Comparison of ENCODE assay signal across 18 cellular contexts in the genomic region with DNA sequence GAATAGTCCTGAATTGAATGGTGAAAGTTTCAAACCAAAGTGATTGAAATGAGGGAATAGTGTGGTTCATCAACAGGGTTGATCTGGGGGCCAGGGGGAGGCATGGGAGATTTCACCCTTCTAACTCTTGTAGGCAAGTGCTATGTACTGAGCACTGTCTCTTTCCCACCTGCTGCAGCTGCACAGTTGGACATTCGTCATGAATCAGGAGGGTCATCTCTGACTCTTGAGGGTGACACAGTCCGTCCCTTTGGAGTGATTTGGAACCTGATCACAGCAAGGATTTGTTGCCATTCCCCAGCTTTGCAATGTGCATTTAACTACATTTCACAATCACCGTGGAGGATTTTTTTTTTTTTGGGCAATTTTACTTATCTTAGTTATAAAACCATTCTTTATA.
A peak's percentile ranks its signal among the peaks of the same experiment; 100 is the strongest.
DNase-seq lines count a peak whose midpoint lies in the region; ATAC-seq and TF ChIP-seq lines count a peak whose summit lies in the region.
"Had no signal": no experiment of that assay in that cellular context is flagged by ENCODE, and none has a peak within 500 bp of the region (broad histone marks: within the 10 kb centered on the region; RNA-seq: fewer than 3 reads in every experiment).

No MANE protein-coding gene starts in this region.

- peaks cover 0 to 19% (median 0%) of the 10 kb centered on the region in 9 donors for H3K36me3 ChIP-seq in heart right ventricle
- peaks cover 0 to 5% of the 10 kb centered on the region in 2 experiments for H3K36me3 ChIP-seq in mesenchymal stem cell (ENCODE audit: control insufficient read depth in 1 of 2, insufficient read depth in 2 of 2, low read depth in 1 of 2, low read length in 2 of 2)
- H3K36me3 ChIP-seq in tibial artery: peaks cover 0 to 3% (median 1%) of the 10 kb centered on the region in 3 donors

- H4K91ac ChIP-seq in mesenchymal stem cell (ENCODE audit: low read length): peak overlapping the region; percentile 18

- no peaks in the 10 kb centered on the region for H3K79me1 ChIP-seq in mesenchymal stem cell (replicated peaks; ENCODE audit: low read length, poor library complexity, severe bottlenecking)

- no peak overlapping the region for H2BK15ac ChIP-seq in mesenchymal stem cell (ENCODE audit: low read depth, poor library complexity, severe bottlenecking)

- H3K9me3 ChIP-seq in heart right ventricle (no peaks in the 10 kb centered on the region), mesenchymal stem cell (ENCODE audit: control insufficient read depth, low read length) (no peaks in the 10 kb centered on the region), tibial artery (no peaks in the 10 kb centered on the region)
- H3K9me3 ChIP-seq: upper lobe of right lung had no signal

- no peak overlapping the region for H3K14ac ChIP-seq in mesenchymal stem cell (ENCODE audit: low read length in 2 of 2)

- H2AK5ac ChIP-seq in mesenchymal stem cell (ENCODE audit: low read length, severe bottlenecking): no peak overlapping the region

- no peak overlapping the region for H3K4me2 ChIP-seq in mesenchymal stem cell (ENCODE audit: low read length, poor library complexity, severe bottlenecking)

- peak overlapping the region in 9 of 10 donors; percentile 36 to 81 (median 62) for H3K27ac ChIP-seq in heart right ventricle
- H3K27ac ChIP-seq in mesenchymal stem cell (ENCODE audit: low read length, poor library complexity, severe bottlenecking): no peak overlapping the region
- H3K27ac ChIP-seq in tibial artery: peak overlapping the region; percentile 64 to 72

- peak overlapping the region; percentile 62 for H2BK5ac ChIP-seq in mesenchymal stem cell (ENCODE audit: low read depth, low read length, poor library complexity, severe bottlenecking)

- no peak overlapping the region for H3K18ac ChIP-seq in mesenchymal stem cell (ENCODE audit: low read depth in 1 of 2, low read length in 2 of 2)

- no peak overlapping the region for H4K8ac ChIP-seq in mesenchymal stem cell (ENCODE audit: low read length)

- H3K4me1 ChIP-seq in heart right ventricle (peaks cover 0 to 40% (median 21%) of the 10 kb centered on the region in 9 donors), mesenchymal stem cell (ENCODE audit: control insufficient read depth, insufficient read depth, low read depth, low read length) (no peaks in the 10 kb centered on the region), tibial artery (peaks cover 0 to 42% (median 27%) of the 10 kb centered on the region in 4 donors)

- H3K27me3 ChIP-seq in heart right ventricle: no peaks in the 10 kb centered on the region
- no peaks in the 10 kb centered on the region for H3K27me3 ChIP-seq in mesenchymal stem cell (ENCODE audit: control insufficient read depth in 1 of 2, insufficient read depth in 1 of 2, low read length in 2 of 2)
- H3K27me3 ChIP-seq in tibial artery: no peaks in the 10 kb centered on the region
- H3K27me3 ChIP-seq: upper lobe of right lung had no signal

- peak overlapping the region in 1 of 2 experiments; percentile 51 for H3K4ac ChIP-seq in mesenchymal stem cell (ENCODE audit: low read depth in 1 of 2, low read length in 2 of 2)

- WGBS in heart right ventricle, 2 donors: 62 to 64% methylated on average over 3 of the region's 3 CpGs
- 77% methylated on average over 2 of the region's 3 CpGs for WGBS in mesenchymal stem cell

- H2BK120ac ChIP-seq in mesenchymal stem cell (ENCODE audit: low read depth, low read length): no peak overlapping the region

- TF ChIP-seq CTCF in heart right ventricle (IDR thresholded peaks at IDR 0.05) (no peak), tibial artery (IDR thresholded peaks at IDR 0.05) (no peak)

- intact Hi-C loops in heart right ventricle (cut with DNase I): loop anchor here in 1 of 10 donors (10.0 kb wide), 1 partner anchor 125 kb away; no protein-coding TSS in a partner anchor
- intact Hi-C loops in Right ventricle myocardium inferior (cut with DNase I): no loop called here
- intact Hi-C loops in tibial artery (cut with DNase I; ENCODE audit: low total_unique reads): no loop called here

- no peak overlapping the region for H3K9ac ChIP-seq in mesenchymal stem cell (ENCODE audit: low read length)

- no peak overlapping the region for H3K23ac ChIP-seq in mesenchymal stem cell (ENCODE audit: low read length in 2 of 2)

- ATAC-seq in heart right ventricle (peak in 3 of 8 donors; percentile 38 to 47 (median 45)), Right ventricle myocardium inferior (no peak)
- ATAC-seq: effector memory CD8-positive, alpha-beta T cell; naive thymus-derived CD8-positive, alpha-beta T cell; T-helper 17 cell had no signal

- H3K4me3 ChIP-seq in heart right ventricle (peak overlapping the region in 1 of 10 donors; percentile 17), mesenchymal stem cell (ENCODE audit: insufficient read depth in 1 of 2, low read depth in 1 of 2, low read length in 2 of 2) (no peak overlapping the region), tibial artery (peak overlapping the region in 1 of 2 donors; percentile 11)
- H3K4me3 ChIP-seq: upper lobe of right lung had no signal

- DNase-seq in heart right ventricle (peak in 1 of 2 donors; percentile 6), Right ventricle myocardium inferior (ENCODE audit: missing footprints) (no peak), UCSD-AML1 (lab: John Stamatoyannopoulos, UW; ENCODE audit: unreplicated experiment) (peak; percentile 20), mesenchymal stem cell (no peak), tibial artery (no peak), GM19240 (ENCODE audit: insufficient read length, low spot score) (no peak)
- DNase-seq in stimulated activated CD4-positive, alpha-beta T cell treated with anti-CD3 and anti-CD28 coated beads, Interleukin-2, amount 100 ng/mL, for 24 hours: no peak
- DNase-seq in activated CD4-positive, alpha-beta T cell treated with anti-CD3 and anti-CD28 coated beads, Interleukin-2, amount 50 U/mL, for 4 hours: no peak
- DNase-seq: activated CD4-positive, CD25-positive, alpha-beta regulatory T cell; CD4-positive, alpha-beta T cell; DMS79; effector memory CD8-positive, alpha-beta T cell; mesendoderm; naive thymus-derived CD8-positive, alpha-beta T cell; NCI-H187 treated with DMSO at 0.1 percent for 48 hours; NCI-H524; T-helper 17 cell; upper lobe of right lung had no signal

- no peak overlapping the region for H2AFZ ChIP-seq in mesenchymal stem cell (ENCODE audit: low read depth, low read length)

- no peak overlapping the region for H2BK12ac ChIP-seq in mesenchymal stem cell (ENCODE audit: low read length in 2 of 2)
